ENCODE assay signal across 25 cellular contexts in the genomic region with DNA sequence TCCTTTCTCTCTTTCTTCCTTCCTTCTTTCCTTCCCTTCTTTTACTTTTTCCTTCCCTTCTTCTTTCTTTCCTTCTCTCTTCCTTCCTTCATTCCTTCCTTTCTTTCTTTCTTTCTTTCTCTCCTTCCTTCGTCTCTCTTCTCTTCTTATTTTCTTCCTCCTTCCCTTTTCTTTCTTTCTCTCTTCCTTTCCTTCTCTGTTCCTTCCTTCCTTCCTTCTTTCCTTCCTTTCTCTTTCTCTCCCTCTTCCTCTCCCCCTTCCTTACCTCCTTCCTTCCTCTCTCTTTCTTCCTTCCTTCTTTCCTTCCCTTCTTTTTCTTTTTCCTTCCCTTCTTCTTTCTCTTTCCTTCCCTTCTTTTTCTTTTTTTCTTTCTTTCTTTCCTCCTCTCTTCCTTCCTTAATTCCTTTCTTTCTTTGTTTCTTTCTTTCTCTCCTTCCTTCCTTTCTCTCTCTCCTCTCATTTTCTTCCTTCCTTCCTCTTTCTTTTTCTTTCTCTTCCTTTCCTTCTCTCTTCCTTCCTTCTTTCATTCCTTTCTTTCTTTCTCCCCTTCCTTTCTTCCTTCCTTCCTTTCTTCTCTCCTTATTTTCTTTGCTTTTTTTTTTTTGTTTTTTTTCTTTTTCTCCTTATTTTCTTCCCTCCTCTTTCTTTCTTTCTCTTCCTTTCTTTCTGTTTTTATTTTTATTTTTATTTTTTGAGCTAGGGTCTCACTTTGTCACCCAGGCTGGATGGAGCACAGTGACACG. TPM values are rescaled to one million over a fixed set of nuclear protein-coding genes. Genes with fewer than 3 reads are reported as not detected.
DNase-seq lines count a peak whose midpoint lies in the region; ATAC-seq and TF ChIP-seq lines count a peak whose summit lies in the region.
"Had no signal": no experiment of that assay in that cellular context is flagged by ENCODE, and none has a peak within 500 bp of the region (broad histone marks: within the 10 kb centered on the region; RNA-seq: fewer than 3 reads in every experiment).

No MANE protein-coding gene starts in this region.

- no peak for DNase-seq in activated CD8-positive, alpha-beta T cell treated with anti-CD3 and anti-CD28 coated beads for 36 hours
- DNase-seq in activated CD8-positive, alpha-beta T cell treated with anti-CD3 and anti-CD28 coated beads, Interleukin-2, amount 10 ng/mL, durations not matched to agents 7 days and 5 days: no peak
- no peak for DNase-seq in CD4-positive, alpha-beta T cell
- DNase-seq in stimulated activated naive CD4-positive, alpha-beta T cell (lab: John Stamatoyannopoulos, UW): no peak
- DNase-seq in NCI-H1436 treated with DMSO at 0.1 percent for 48 hours (lab: John Stamatoyannopoulos, UW) (no peak), NCI-H345 treated with DMSO at 0.1 percent for 48 hours (lab: John Stamatoyannopoulos, UW; ENCODE audit: unreplicated experiment) (no peak)
- DNase-seq: Calu3; CD8-positive, alpha-beta memory T cell; DMS153; GM23248; IMR-90; Karpas-422; MV-4-11; NCI-H1694 treated with DMSO at 0.1 percent for 48 hours; NCI-H2081 treated with DMSO at 0.1 percent for 48 hours; NCI-H2171 treated with DMSO at 0.1 percent for 48 hours; NCI-H748 treated with DMSO at 0.1 percent for 48 hours had no signal

- H3K27me3 Mint-ChIP-seq in activated CD8-positive, alpha-beta T cell treated with anti-CD3 and anti-CD28 coated beads for 36 hours: peaks cover 1% of the 10 kb centered on the region
- peaks cover 3% of the 10 kb centered on the region for H3K27me3 Mint-ChIP-seq in activated CD8-positive, alpha-beta T cell treated with anti-CD3 and anti-CD28 coated beads, Interleukin-2, amount 10 ng/mL, durations not matched to agents 7 days and 5 days (ENCODE audit: low read depth)
- no peaks in the 10 kb centered on the region for H3K27me3 Mint-ChIP-seq in CD4-positive, alpha-beta T cell
- H3K27me3 Mint-ChIP-seq in activated T-helper 17 cell treated with anti-CD3 and anti-CD28 coated beads, Interleukin-2, amount 50 U/mL, for 72 hours: no peaks in the 10 kb centered on the region

- no peaks in the 10 kb centered on the region for H3K36me3 ChIP-seq in mesodermal cell (ENCODE audit: control insufficient read depth, insufficient read depth, low read length)
- H3K36me3 ChIP-seq: HAP-1 had no signal

- H3K4me1 ChIP-seq in mesodermal cell (ENCODE audit: control insufficient read depth, insufficient read depth, low read length, poor library complexity, severe bottlenecking): peaks cover 21% of the 10 kb centered on the region
- H3K4me1 ChIP-seq: HAP-1 had no signal

- H3K4me1 Mint-ChIP-seq in activated CD8-positive, alpha-beta T cell treated with anti-CD3 and anti-CD28 coated beads for 36 hours (ENCODE audit: low read depth): no peaks in the 10 kb centered on the region
- peaks cover 2% of the 10 kb centered on the region for H3K4me1 Mint-ChIP-seq in activated CD8-positive, alpha-beta T cell treated with anti-CD3 and anti-CD28 coated beads, Interleukin-2, amount 10 ng/mL, durations not matched to agents 7 days and 5 days (ENCODE audit: low read depth)
- no peaks in the 10 kb centered on the region for H3K4me1 Mint-ChIP-seq in CD4-positive, alpha-beta T cell (ENCODE audit: low read depth)
- H3K4me1 Mint-ChIP-seq in activated T-helper 17 cell treated with anti-CD3 and anti-CD28 coated beads, Interleukin-2, amount 50 U/mL, for 72 hours: no peaks in the 10 kb centered on the region
- H3K4me1 Mint-ChIP-seq: CD8-positive, alpha-beta memory T cell had no signal

- H3K4me3 ChIP-seq in mesodermal cell (ENCODE audit: extremely low read depth, insufficient read depth, low read length, poor library complexity, severe bottlenecking): no peak overlapping the region
- H3K4me3 ChIP-seq: GM23248, HAP-1 had no signal

- POLR2A ChIA-PET in activated CD8-positive, alpha-beta T cell treated with anti-CD3 and anti-CD28 coated beads for 36 hours (lab: Charles Lee): no interaction called here
- POLR2A ChIA-PET in activated CD8-positive, alpha-beta T cell treated with anti-CD3 and anti-CD28 coated beads, Interleukin-2, amount 10 ng/mL, durations not matched to agents 7 days and 5 days (lab: Charles Lee): no interaction called here
- POLR2A ChIA-PET in CD4-positive, alpha-beta T cell (lab: Charles Lee): no interaction called here

- H3K27ac Mint-ChIP-seq in activated CD8-positive, alpha-beta T cell treated with anti-CD3 and anti-CD28 coated beads for 36 hours: no peak overlapping the region
- H3K27ac Mint-ChIP-seq in activated CD8-positive, alpha-beta T cell treated with anti-CD3 and anti-CD28 coated beads, Interleukin-2, amount 10 ng/mL, durations not matched to agents 7 days and 5 days: no peak overlapping the region
- H3K27ac Mint-ChIP-seq in CD4-positive, alpha-beta T cell: no peak overlapping the region
- H3K27ac Mint-ChIP-seq in activated T-helper 17 cell treated with anti-CD3 and anti-CD28 coated beads, Interleukin-2, amount 50 U/mL, for 72 hours: peak overlapping the region; percentile 13

- intact Hi-C loops in activated CD8-positive, alpha-beta T cell treated with anti-CD3 and anti-CD28 coated beads for 36 hours (cut with micrococcal nuclease): no loop called here
- intact Hi-C loops in CD4-positive, alpha-beta T cell (cut with DNase I, micrococcal nuclease): no loop called here

- no peak for ATAC-seq in activated CD8-positive, alpha-beta T cell treated with anti-CD3 and anti-CD28 coated beads for 36 hours
- ATAC-seq in activated CD8-positive, alpha-beta T cell treated with anti-CD3 and anti-CD28 coated beads, Interleukin-2, amount 10 ng/mL, durations not matched to agents 7 days and 5 days: no peak
- no peak for ATAC-seq in CD4-positive, alpha-beta T cell (ENCODE audit: poor library complexity)
- ATAC-seq in activated T-helper 17 cell treated with anti-CD3 and anti-CD28 coated beads, Interleukin-2, amount 50 U/mL, for 72 hours (replicated peaks): no peak
- ATAC-seq: Panc1 had no signal

- H3K4me3 Mint-ChIP-seq in activated CD8-positive, alpha-beta T cell treated with anti-CD3 and anti-CD28 coated beads for 36 hours: no peak overlapping the region
- no peak overlapping the region for H3K4me3 Mint-ChIP-seq in activated CD8-positive, alpha-beta T cell treated with anti-CD3 and anti-CD28 coated beads, Interleukin-2, amount 10 ng/mL, durations not matched to agents 7 days and 5 days
- no peak overlapping the region for H3K4me3 Mint-ChIP-seq in CD4-positive, alpha-beta T cell
- H3K4me3 Mint-ChIP-seq in activated T-helper 17 cell treated with anti-CD3 and anti-CD28 coated beads, Interleukin-2, amount 50 U/mL, for 72 hours: no peak overlapping the region
- H3K4me3 Mint-ChIP-seq: CD8-positive, alpha-beta memory T cell had no signal

- H3K36me3 Mint-ChIP-seq in activated CD8-positive, alpha-beta T cell treated with anti-CD3 and anti-CD28 coated beads for 36 hours (ENCODE audit: low read depth): no peaks in the 10 kb centered on the region
- H3K36me3 Mint-ChIP-seq in activated CD8-positive, alpha-beta T cell treated with anti-CD3 and anti-CD28 coated beads, Interleukin-2, amount 10 ng/mL, durations not matched to agents 7 days and 5 days (ENCODE audit: low read depth): no peaks in the 10 kb centered on the region
- H3K36me3 Mint-ChIP-seq in CD4-positive, alpha-beta T cell (ENCODE audit: low read depth): no peaks in the 10 kb centered on the region
- no peaks in the 10 kb centered on the region for H3K36me3 Mint-ChIP-seq in activated T-helper 17 cell treated with anti-CD3 and anti-CD28 coated beads, Interleukin-2, amount 50 U/mL, for 72 hours (ENCODE audit: low read depth)
- H3K36me3 Mint-ChIP-seq: CD8-positive, alpha-beta memory T cell had no signal

- no peak overlapping the region for H3K27ac ChIP-seq in CD4-positive, alpha-beta T cell (ENCODE audit: low read depth, low read length)
- H3K27ac ChIP-seq in mesodermal cell (ENCODE audit: low read depth, low read length, severe bottlenecking): peak overlapping the region; percentile 98
- H3K27ac ChIP-seq: 22Rv1, GM23248 had no signal

- peak; percentile 22 for TF ChIP-seq CTCF in activated CD8-positive, alpha-beta T cell treated with anti-CD3 and anti-CD28 coated beads for 36 hours (IDR thresholded peaks at IDR 0.05)
- peak; percentile 11 for TF ChIP-seq CTCF in CD4-positive, alpha-beta T cell (IDR thresholded peaks at IDR 0.05)

- CTCF ChIA-PET in activated CD8-positive, alpha-beta T cell treated with anti-CD3 and anti-CD28 coated beads for 36 hours (lab: Charles Lee): interaction anchor here (1.7 to 6.4 kb wide), 4 partner anchors 10 to 29 kb away, joined by 5 to 43 read pairs (median 23); partner anchors contain the start of genes BTBD17 and GPR142
- CTCF ChIA-PET in activated CD8-positive, alpha-beta T cell treated with anti-CD3 and anti-CD28 coated beads, Interleukin-2, amount 10 ng/mL, durations not matched to agents 7 days and 5 days (lab: Charles Lee): no interaction called here
- CTCF ChIA-PET in CD4-positive, alpha-beta T cell (lab: Charles Lee): no interaction called here

- 85 to 98% methylated on average over 2 of the region's 2 CpGs for WGBS in mesodermal cell (ENCODE audit: insufficient coverage in 2 of 2), 2 experiments

- H3K9me3 Mint-ChIP-seq in activated CD8-positive, alpha-beta T cell treated with anti-CD3 and anti-CD28 coated beads for 36 hours: no peaks in the 10 kb centered on the region
- H3K9me3 Mint-ChIP-seq in activated CD8-positive, alpha-beta T cell treated with anti-CD3 and anti-CD28 coated beads, Interleukin-2, amount 10 ng/mL, durations not matched to agents 7 days and 5 days (ENCODE audit: insufficient read depth): no peaks in the 10 kb centered on the region
- no peaks in the 10 kb centered on the region for H3K9me3 Mint-ChIP-seq in CD4-positive, alpha-beta T cell
- H3K9me3 Mint-ChIP-seq in activated T-helper 17 cell treated with anti-CD3 and anti-CD28 coated beads, Interleukin-2, amount 50 U/mL, for 72 hours: no peaks in the 10 kb centered on the region
- H3K9me3 Mint-ChIP-seq: CD8-positive, alpha-beta memory T cell had no signal

- no peaks in the 10 kb centered on the region for H3K27me3 ChIP-seq in CD4-positive, alpha-beta T cell (ENCODE audit: control insufficient read depth, insufficient read depth, low read length)

- H3K9me3 ChIP-seq in CD4-positive, alpha-beta T cell (ENCODE audit: control insufficient read depth, low read length): no peaks in the 10 kb centered on the region
- H3K9me3 ChIP-seq in mesodermal cell (ENCODE audit: control insufficient read depth, low read length): no peaks in the 10 kb centered on the region
- H3K9me3 ChIP-seq: HAP-1 had no signal

RNA-seq across cellular contexts. Expression of gene GPR142, which starts 22.8 kb away (rescaled TPM):
- not detected for total RNA-seq in activated CD8-positive, alpha-beta T cell treated with anti-CD3 and anti-CD28 coated beads for 36 hours
- not detected for total RNA-seq in activated CD8-positive, alpha-beta T cell treated with anti-CD3 and anti-CD28 coated beads, Interleukin-2, amount 10 ng/mL, durations not matched to agents 7 days and 5 days
- total RNA-seq in CD4-positive, alpha-beta T cell: not detected
- total RNA-seq in activated T-helper 17 cell treated with anti-CD3 and anti-CD28 coated beads, Interleukin-2, amount 50 U/mL, for 72 hours: not detected
- 0.22 TPM for polyA plus RNA-seq in mesodermal cell (2013, experiment 1 of 2)
- polyA plus RNA-seq in mesodermal cell (2013, experiment 2 of 2): not detected
- total RNA-seq: Calu3; CD8-positive, alpha-beta memory T cell; Daoy; GM23248; IMR-90; M059J; NCI-H460 had no signal
- polyA plus RNA-seq: CD8-positive, alpha-beta memory T cell; GM23248; IMR-90 had no signal

RNA-seq across cellular contexts. Expression of gene BTBD17, which starts 28.4 kb away (rescaled TPM):
- not detected for total RNA-seq in activated CD8-positive, alpha-beta T cell treated with anti-CD3 and anti-CD28 coated beads for 36 hours
- total RNA-seq in activated CD8-positive, alpha-beta T cell treated with anti-CD3 and anti-CD28 coated beads, Interleukin-2, amount 10 ng/mL, durations not matched to agents 7 days and 5 days: not detected
- total RNA-seq in CD4-positive, alpha-beta T cell: not detected
- not detected for total RNA-seq in activated T-helper 17 cell treated with anti-CD3 and anti-CD28 coated beads, Interleukin-2, amount 50 U/mL, for 72 hours
- polyA plus RNA-seq in mesodermal cell (2013, experiment 1 of 2): 1.4 TPM
- polyA plus RNA-seq in mesodermal cell (2013, experiment 2 of 2): 0.76 TPM
- total RNA-seq: Calu3; CD8-positive, alpha-beta memory T cell; Daoy; GM23248; IMR-90; M059J; NCI-H460 had no signal
- polyA plus RNA-seq: CD8-positive, alpha-beta memory T cell; IMR-90 had no signal

RNA-seq across cellular contexts. Expression of gene GPRC5C, which starts 41.8 kb away (rescaled TPM):
- 1 to 10 TPM; 1.2 to 2.0 TPM for total RNA-seq in activated CD8-positive, alpha-beta T cell treated with anti-CD3 and anti-CD28 coated beads for 36 hours
- under 1 TPM in 1 of 2 experiments, not detected in 1; 0.32 TPM for total RNA-seq in activated CD8-positive, alpha-beta T cell treated with anti-CD3 and anti-CD28 coated beads, Interleukin-2, amount 10 ng/mL, durations not matched to agents 7 days and 5 days
- total RNA-seq in CD4-positive, alpha-beta T cell: not detected
- 1 to 10 TPM in 1 of 2 donors, not detected in 1; 5.0 TPM for total RNA-seq in activated T-helper 17 cell treated with anti-CD3 and anti-CD28 coated beads, Interleukin-2, amount 50 U/mL, for 72 hours
- polyA plus RNA-seq in mesodermal cell (2013, experiment 1 of 2): 131 TPM
- 126 TPM for polyA plus RNA-seq in mesodermal cell (2013, experiment 2 of 2)
- total RNA-seq: IMR-90 had no signal
- polyA plus RNA-seq: CD8-positive, alpha-beta memory T cell; IMR-90 had no signal
